In genomic region chr3:193761969-193762368, GRCh38 we compare ENCODE assay signal across 22 cellular contexts.
"Had no signal": no experiment of that assay in that cellular context is flagged by ENCODE, and none has a peak within 500 bp of the region (broad histone marks: within the 10 kb centered on the region; RNA-seq: fewer than 3 reads in every experiment).

No MANE protein-coding gene starts in this region.

- ATAC-seq: esophagus mucosa, gastrocnemius medialis, left cardiac atrium, left lung, left ventricle myocardium superior, lower lobe of right lung, mucosa of descending colon had no signal

- DNase-seq: colonic mucosa; cortex of kidney; dorsolateral prefrontal cortex; effector CD4-positive, alpha-beta T cell; effector memory CD4-positive, alpha-beta T cell; erythroblast; esophagus squamous epithelium; foreskin fibroblast; foreskin melanocyte; gastrocnemius medialis; glutamatergic neuron; head of caudate nucleus; heart right ventricle; hippocampal formation; left cardiac atrium; left lung; left ventricle myocardium superior; lower lobe of right lung; mesenchymal stem cell; mucosa of descending colon; naive B cell had no signal
